1 cellular context compared by ENCODE assay signal in the genomic region with DNA sequence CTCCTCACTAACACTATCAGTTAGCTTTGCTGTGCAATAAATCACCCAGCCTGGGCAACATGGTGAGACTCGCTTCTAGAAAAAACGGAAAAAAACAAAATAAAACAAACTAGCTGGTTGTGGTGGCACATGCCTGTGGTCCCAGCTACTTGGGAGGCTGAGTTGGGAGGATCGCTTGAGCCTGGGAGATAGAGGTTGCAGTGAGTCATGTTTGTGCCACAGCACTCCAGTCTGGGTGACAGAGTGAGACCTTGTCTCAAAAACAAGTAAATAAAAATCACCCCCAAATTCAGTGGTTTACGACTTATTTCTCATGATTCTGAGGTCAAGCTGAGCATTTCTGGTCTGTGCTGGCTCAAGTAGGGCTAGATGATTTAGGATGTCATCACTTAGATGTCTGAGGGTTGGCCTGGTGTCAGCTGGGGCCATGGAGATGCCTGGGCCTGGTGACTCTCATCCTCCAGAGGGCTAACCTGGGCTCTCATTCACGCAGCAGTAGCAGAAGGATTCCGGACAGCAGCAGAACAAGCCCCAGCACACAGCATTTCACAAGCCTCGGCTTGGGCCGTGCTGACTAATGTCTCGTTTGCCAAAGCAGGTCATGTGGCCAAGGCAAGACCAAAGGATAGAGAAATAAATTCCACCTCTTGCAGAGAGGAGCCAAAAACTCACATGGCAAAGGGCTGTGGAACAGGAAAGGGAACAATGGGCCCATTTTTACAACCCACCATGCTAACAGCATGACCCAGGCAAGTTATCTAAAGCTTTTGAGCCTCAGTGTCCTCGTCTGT.
TF ChIP-seq lines count a peak whose summit lies in the region.

No MANE protein-coding gene starts in this region.

TF ChIP-seq in H1, 55 proteins besides CTCF, POLR2A, EP300 and RAD21:
- no peak for TF ChIP-seq ASH2L (IDR thresholded peaks at IDR 0.05; ENCODE audit: low read length)
- no peak for TF ChIP-seq SUZ12 (IDR thresholded peaks at IDR 0.05; ENCODE audit: low read length)
- TF ChIP-seq RNF2 (IDR thresholded peaks at IDR 0.05; ENCODE audit: borderline replicate concordance, low read depth, low read length, missing control alignments, poor library complexity, severe bottlenecking), result no peak
- no peak for TF ChIP-seq FOSL1 (IDR thresholded peaks at IDR 0.05; ENCODE audit: insufficient read depth, low read depth, low read length)
